8 cellular contexts compared by ENCODE assay signal in genomic region chr6:147222160-147222838, GRCh38. TPM values are rescaled to one million over a fixed set of nuclear protein-coding genes. Genes with fewer than 3 reads are reported as not detected.
DNase-seq lines count a peak whose midpoint lies in the region; ATAC-seq, FAIRE-seq and TF ChIP-seq lines count a peak whose summit lies in the region.

No MANE protein-coding gene starts in this region.

- no peaks in the 10 kb centered on the region for H3K36me3 ChIP-seq in bronchial epithelial cell (ENCODE audit: control insufficient read depth, insufficient read depth, low read length)

- ATAC-seq in HG03565 (IDR thresholded peaks at IDR 0.05; ENCODE audit: unreplicated experiment) (peak; percentile 52), GM21737 (IDR thresholded peaks at IDR 0.05; ENCODE audit: unreplicated experiment) (no peak)
- ATAC-seq in naive thymus-derived CD8-positive, alpha-beta T cell: peak; percentile 54 to 64

- no peaks in the 10 kb centered on the region for H3K27me3 ChIP-seq in bronchial epithelial cell (ENCODE audit: control insufficient read depth, insufficient read depth, low read length)

- no peaks in the 10 kb centered on the region for H3K9me3 Mint-ChIP-seq in naive thymus-derived CD8-positive, alpha-beta T cell

- peaks cover 31 to 70% (median 58%) of the 10 kb centered on the region in 4 donors for H3K4me1 Mint-ChIP-seq in naive thymus-derived CD8-positive, alpha-beta T cell

- TF ChIP-seq CTCF in GM12865 (IDR thresholded peaks at IDR 0.05; ENCODE audit: insufficient read depth, low read depth, low read length, missing control alignments) (peak; percentile 18), bronchial epithelial cell (IDR thresholded peaks at IDR 0.05; ENCODE audit: insufficient read depth, low read length, severe bottlenecking) (peak; percentile 37)

- H3K27me3 Mint-ChIP-seq in naive thymus-derived CD8-positive, alpha-beta T cell: no peaks in the 10 kb centered on the region

- H3K4me3 ChIP-seq in GM12865 (ENCODE audit: low read depth, low read length) (no peak overlapping the region), bronchial epithelial cell (ENCODE audit: low read depth, low read length) (no peak overlapping the region)

- peak; percentile 20 for DNase-seq in GM12865 (ENCODE audit: low read depth)
- DNase-seq in bronchial epithelial cell (ENCODE audit: low read depth): peak; percentile 32
- DNase-seq in naive thymus-derived CD8-positive, alpha-beta T cell: peak in 3 of 10 donors; percentile 4 to 36 (median 16)
- DNase-seq in activated effector memory CD4-positive, alpha-beta T cell treated with Interleukin-2 at 50 U/mL for 16 hours: no peak
- no peak for DNase-seq in foreskin melanocyte
- DNase-seq in T1000 (lab: John Stamatoyannopoulos, UW): no peak

- FAIRE-seq in bronchial epithelial cell (lab: Jason Lieb, UNC): no peak

- POLR2A ChIA-PET in naive thymus-derived CD8-positive, alpha-beta T cell (lab: Charles Lee): interaction anchor here (1.3 kb wide), 1 partner anchor 19 kb away, joined by 3 read pairs; no protein-coding TSS in a partner anchor

- peak overlapping the region in 4 of 10 donors; percentile 20 to 57 (median 32) for H3K27ac Mint-ChIP-seq in naive thymus-derived CD8-positive, alpha-beta T cell

- H3K4me3 Mint-ChIP-seq in naive thymus-derived CD8-positive, alpha-beta T cell: no peak overlapping the region

- peaks cover 0 to 53% (median 20%) of the 10 kb centered on the region in 3 donors for H3K36me3 Mint-ChIP-seq in naive thymus-derived CD8-positive, alpha-beta T cell

RNA-seq across cellular contexts. Expression of gene STXBP5, which starts 18.1 kb away (rescaled TPM):
- total RNA-seq in bronchial epithelial cell: 19.2 and 31.7 TPM in 2 replicates
- 10 to 100 TPM; 36.5 to 37.6 TPM for total RNA-seq in naive thymus-derived CD8-positive, alpha-beta T cell
- 10 to 100 TPM in 1 of 3 donors, 1 to 10 TPM in 2; 2.9 to 11.2 (median 5.6) TPM for polyA plus RNA-seq in naive thymus-derived CD8-positive, alpha-beta T cell

Comparison
In these comparisons a context has a peak if more than half of its experiments do, and no peak if none do; other contexts are left out.
1. DNase-seq: peak in GM12865 (single experiment) and bronchial epithelial cell (single experiment); none in activated effector memory CD4-positive, alpha-beta T cell treated with Interleukin-2 at 50 U/mL for 16 hours (single experiment), foreskin melanocyte (single experiment) and T1000 (single experiment).